24 cellular contexts compared by ENCODE assay signal in genomic region chr17:48622857-48623256, GRCh38. TPM values are rescaled to one million over a fixed set of nuclear protein-coding genes. Genes with fewer than 3 reads are reported as not detected.
A peak's percentile ranks its signal among the peaks of the same experiment; 100 is the strongest.
DNase-seq lines count a peak whose midpoint lies in the region; ATAC-seq, FAIRE-seq and TF ChIP-seq lines count a peak whose summit lies in the region.
"Had no signal": no experiment of that assay in that cellular context is flagged by ENCODE, and none has a peak within 500 bp of the region (broad histone marks: within the 10 kb centered on the region; RNA-seq: fewer than 3 reads in every experiment).

No MANE protein-coding gene starts in this region.

- H3K27me3 ChIP-seq in IMR-90 (ENCODE audit: control insufficient read depth, insufficient read depth, low read length) (peaks cover 96% of the 10 kb centered on the region), H1 (replicated peaks in 1 of 4; ENCODE audit: control insufficient read depth in 3 of 4, extremely low read depth in 1 of 4, insufficient read depth in 3 of 4, low read length in 3 of 4) (peaks cover 98 to 100% (median 99%) of the 10 kb centered on the region in 4 experiments), mesenchymal stem cell (ENCODE audit: control insufficient read depth in 1 of 2, insufficient read depth in 1 of 2, low read length in 2 of 2) (peaks cover 93 to 94% of the 10 kb centered on the region in 2 experiments), transverse colon (peaks cover 100% of the 10 kb centered on the region)

- no peak overlapping the region for H4K8ac ChIP-seq in IMR-90 (ENCODE audit: low read depth in 2 of 2, low read length in 2 of 2)
- H4K8ac ChIP-seq in H1 (ENCODE audit: extremely low read depth, insufficient read depth, low read length): no peak overlapping the region
- H4K8ac ChIP-seq in mesenchymal stem cell (ENCODE audit: low read length): peak overlapping the region; percentile 8

- H3K27ac ChIP-seq in IMR-90 (ENCODE audit: insufficient read depth, low read length): no peak overlapping the region
- H3K27ac ChIP-seq in H1 (ENCODE audit: low read depth, low read length): no peak overlapping the region
- H3K27ac ChIP-seq in mesenchymal stem cell (ENCODE audit: low read length, poor library complexity, severe bottlenecking): no peak overlapping the region
- H3K27ac ChIP-seq in transverse colon: peak overlapping the region in 2 of 4 donors; percentile 2 to 8
- H3K27ac ChIP-seq: SJCRH30 had no signal

- H3K9ac ChIP-seq in IMR-90 (ENCODE audit: low read depth, low read length): no peak overlapping the region
- no peak overlapping the region for H3K9ac ChIP-seq in H1 (replicated peaks in 1 of 4; ENCODE audit: extremely low read depth in 1 of 4, low read depth in 3 of 4, low read length in 3 of 4)
- H3K9ac ChIP-seq in mesenchymal stem cell (ENCODE audit: low read length): no peak overlapping the region

- POLR2A ChIA-PET in IMR-90 (lab: Charles Lee; ENCODE audit: unreplicated experiment) (no interaction called here), H1 (lab: Charles Lee; ENCODE audit: partially characterized antibody) (interaction anchor here (0.9 to 1.9 kb wide), 2 partner anchors 9 to 35 kb away, joined by 3 to 4 read pairs; no protein-coding TSS in a partner anchor)

- no peak overlapping the region for H3K23ac ChIP-seq in IMR-90 (ENCODE audit: low read depth, low read length)
- H3K23ac ChIP-seq in H1 (ENCODE audit: insufficient read length): no peak overlapping the region
- H3K23ac ChIP-seq in mesenchymal stem cell (ENCODE audit: low read length in 2 of 2): peak overlapping the region in 1 of 2 experiments; percentile 91

- CTCF ChIA-PET in IMR-90 (lab: Yijun Ruan, JAX): interaction anchor here (0.6 to 1.1 kb wide), 4 partner anchors 10 to 598 kb away, joined by 3 to 4 read pairs (median 3); no protein-coding TSS in a partner anchor
- CTCF ChIA-PET in H1 (lab: Charles Lee; ENCODE audit: partially characterized antibody): interaction anchor here (0.7 to 4.4 kb wide), 15 partner anchors 9 to 597 kb away, joined by 3 to 21 read pairs (median 4); partner anchors contain the start of gene HOXB5

- H3K9me3 ChIP-seq in IMR-90 (ENCODE audit: control insufficient read depth, insufficient read depth, low read length): peaks cover 14% of the 10 kb centered on the region
- no peaks in the 10 kb centered on the region for H3K9me3 ChIP-seq in H1 (ENCODE audit: insufficient read depth in 2 of 2, low read depth in 1 of 2, low read length in 1 of 2)
- peaks cover 2% of the 10 kb centered on the region for H3K9me3 ChIP-seq in mesenchymal stem cell (ENCODE audit: control insufficient read depth, low read length)
- H3K9me3 ChIP-seq in transverse colon: no peaks in the 10 kb centered on the region
- H3K9me3 ChIP-seq: Caco-2, SJCRH30 had no signal

- H2AFZ ChIP-seq in IMR-90 (replicated peaks; ENCODE audit: low read length, poor library complexity) (no peak overlapping the region), H1 (ENCODE audit: low read length) (no peak overlapping the region), mesenchymal stem cell (ENCODE audit: low read depth, low read length) (no peak overlapping the region)

- TF ChIP-seq POLR2A in IMR-90 (IDR thresholded peaks at IDR 0.05; ENCODE audit: low read depth, low read length): no peak
- TF ChIP-seq POLR2A in H1 (IDR thresholded peaks at IDR 0.05; ENCODE audit: control extremely low read depth in 1 of 2, low read depth in 2 of 2, low read length in 2 of 2): no peak
- TF ChIP-seq POLR2A in transverse colon (IDR thresholded peaks at IDR 0.05): peak; percentile 8

- H4K5ac ChIP-seq in IMR-90 (ENCODE audit: low read depth, low read length): no peak overlapping the region
- no peak overlapping the region for H4K5ac ChIP-seq in H1 (ENCODE audit: insufficient read length, low read depth, low read length)

- H2BK12ac ChIP-seq in H1 (ENCODE audit: low read depth, low read length): peak overlapping the region; percentile 22; the same call in 1 of the 2 replicates
- H2BK12ac ChIP-seq in mesenchymal stem cell (ENCODE audit: low read length in 2 of 2): peak overlapping the region in 1 of 2 experiments; percentile 93

- H3K79me2 ChIP-seq in H1 (ENCODE audit: control insufficient read depth in 1 of 2, insufficient read depth in 2 of 2, low read length in 2 of 2): no peaks in the 10 kb centered on the region

- no peak overlapping the region for H3K18ac ChIP-seq in IMR-90 (ENCODE audit: low read depth, low read length)
- H3K18ac ChIP-seq in H1 (ENCODE audit: extremely low read depth, low read length): no peak overlapping the region
- peak overlapping the region; percentile 67 to 80 for H3K18ac ChIP-seq in mesenchymal stem cell (ENCODE audit: low read depth in 1 of 2, low read length in 2 of 2)

- FAIRE-seq in H1 (lab: Jason Lieb, UNC): no peak
- FAIRE-seq: G401.6, GM19239, RCC 7860 had no signal

- intact Hi-C loops in IMR-90 (cut with micrococcal nuclease): no loop called here
- intact Hi-C loops in transverse colon (cut with DNase I; ENCODE audit: low total_unique reads): no loop called here
- intact Hi-C loops in left colon (cut with DNase I, micrococcal nuclease): no loop called here

- H3K9me1 ChIP-seq in IMR-90 (ENCODE audit: insufficient read depth, low read length): no peaks in the 10 kb centered on the region; the same call in 1 of the 2 replicates

- peak overlapping the region; percentile 70 for H2AK9ac ChIP-seq in IMR-90 (replicated peaks; ENCODE audit: low read depth, low read length, poor library complexity)

- H3K79me1 ChIP-seq in IMR-90 (ENCODE audit: low read depth in 1 of 2, low read length in 2 of 2): no peaks in the 10 kb centered on the region
- H3K79me1 ChIP-seq in H1 (ENCODE audit: low read depth, low read length): no peaks in the 10 kb centered on the region
- H3K79me1 ChIP-seq in mesenchymal stem cell (replicated peaks; ENCODE audit: low read length, poor library complexity, severe bottlenecking): no peaks in the 10 kb centered on the region

- H4K91ac ChIP-seq in IMR-90 (ENCODE audit: insufficient read depth, low read depth, low read length): no peak overlapping the region
- no peak overlapping the region for H4K91ac ChIP-seq in H1 (replicated peaks; ENCODE audit: insufficient read length, low read length)
- no peak overlapping the region for H4K91ac ChIP-seq in mesenchymal stem cell (ENCODE audit: low read length)

- H3K36me3 ChIP-seq in IMR-90 (ENCODE audit: control insufficient read depth, insufficient read depth, low read length) (no peaks in the 10 kb centered on the region), H1 (ENCODE audit: control insufficient read depth in 2 of 4, insufficient read depth in 4 of 4, low read length in 3 of 4) (peaks cover 0 to 13% (median 0%) of the 10 kb centered on the region in 4 experiments; a peak in 1 of 8 replicates), mesenchymal stem cell (ENCODE audit: control insufficient read depth in 1 of 2, insufficient read depth in 2 of 2, low read depth in 1 of 2, low read length in 2 of 2) (no peaks in the 10 kb centered on the region), transverse colon (no peaks in the 10 kb centered on the region)
- H3K36me3 ChIP-seq: SJCRH30 had no signal

- H3K4me2 ChIP-seq in IMR-90 (ENCODE audit: low read depth, low read length) (no peak overlapping the region), H1 (ENCODE audit: insufficient read depth in 1 of 2, low read depth in 2 of 2, low read length in 2 of 2) (no peak overlapping the region), mesenchymal stem cell (ENCODE audit: low read length, poor library complexity, severe bottlenecking) (no peak overlapping the region)

- no peak overlapping the region for H3K4ac ChIP-seq in IMR-90 (ENCODE audit: low read depth, low read length)
- H3K4ac ChIP-seq in H1 (replicated peaks; ENCODE audit: insufficient read length, low read depth, low read length): no peak overlapping the region
- H3K4ac ChIP-seq in mesenchymal stem cell (ENCODE audit: low read depth in 1 of 2, low read length in 2 of 2): peak overlapping the region in 1 of 2 experiments; percentile 87

- H3K4me3 ChIP-seq in IMR-90 (ENCODE audit: insufficient read depth, low read depth, low read length) (no peak overlapping the region), H1 (ENCODE audit: extremely low read depth in 1 of 4, insufficient read depth in 2 of 4, low read depth in 3 of 4, low read length in 4 of 4) (no peak overlapping the region), mesenchymal stem cell (ENCODE audit: insufficient read depth in 1 of 2, low read depth in 1 of 2, low read length in 2 of 2) (no peak overlapping the region), transverse colon (no peak overlapping the region)
- H3K4me3 ChIP-seq: SJCRH30 had no signal

- no peaks in the 10 kb centered on the region; the same call in 1 of the 2 replicates for H3K23me2 ChIP-seq in H1 (ENCODE audit: low read depth, low read length)

- in situ Hi-C loops in IMR-90 (cut with MboI; ENCODE audit: low sequenced_read_pairs): loop anchor here (10.0 kb wide), 1 partner anchor 458 kb away; no protein-coding TSS in a partner anchor
- in situ Hi-C loops in transverse colon (cut with MboI; ENCODE audit: low pct_ligation_motif_present in 1 of 4, low pct_unique_long_range_greater_than_20kb in 1 of 4, low sequenced_read_pairs in 3 of 4): no loop called here

- BruUV-seq in IMR-90 (replicated peaks; lab: Mats Ljungman, UMichigan): no TSS peak

- H2AK5ac ChIP-seq in IMR-90 (ENCODE audit: low read depth, low read length): no peak overlapping the region
- peak overlapping the region; percentile 67; the same call in 1 of the 2 replicates for H2AK5ac ChIP-seq in H1 (ENCODE audit: low read depth, low read length)
- no peak overlapping the region for H2AK5ac ChIP-seq in mesenchymal stem cell (ENCODE audit: low read length, severe bottlenecking)

- TF ChIP-seq EP300 in H1 (IDR thresholded peaks at IDR 0.05; ENCODE audit: borderline replicate concordance in 1 of 2, low read depth in 2 of 2, low read length in 2 of 2): no peak
- TF ChIP-seq EP300 in transverse colon (IDR thresholded peaks at IDR 0.05; ENCODE audit: low read depth): no peak

- TF ChIP-seq RAD21 in IMR-90 (IDR thresholded peaks at IDR 0.05; ENCODE audit: low read length) (no peak), H1 (IDR thresholded peaks at IDR 0.05 in 1 of 2, conservative IDR thresholded peaks at IDR 0.05 in 1 of 2; ENCODE audit: low read depth in 2 of 2, low read length in 2 of 2) (no peak)

- ATAC-seq in IMR-90 (ENCODE audit: low read depth) (no peak), left colon (no peak)

- H2BK120ac ChIP-seq in IMR-90 (ENCODE audit: low read depth, low read length): no peak overlapping the region
- H2BK120ac ChIP-seq in H1 (replicated peaks; ENCODE audit: low read depth, low read length): no peak overlapping the region
- H2BK120ac ChIP-seq in mesenchymal stem cell (ENCODE audit: low read depth, low read length): no peak overlapping the region

- H2BK20ac ChIP-seq in IMR-90 (ENCODE audit: low read depth, low read length): no peak overlapping the region
- H2BK20ac ChIP-seq in H1 (ENCODE audit: low read length): no peak overlapping the region

- H4K20me1 ChIP-seq in IMR-90 (ENCODE audit: insufficient read depth, low read length): peaks cover 13% of the 10 kb centered on the region; the same call in 1 of the 2 replicates
- peaks cover 30 to 42% of the 10 kb centered on the region in 2 experiments for H4K20me1 ChIP-seq in H1 (replicated peaks in 1 of 2; ENCODE audit: control insufficient read depth in 1 of 2, insufficient read depth in 2 of 2, low read length in 2 of 2)

- WGBS in IMR-90 (ENCODE audit: extremely low coverage in 2 of 2, insufficient read length in 1 of 2), 2 experiments: no CpG with 5 or more reads among the region's 11 CpGs
- 19% methylated on average over 11 of the region's 11 CpGs; no CpG with 5 or more reads in 1 of the 2 experiments for WGBS in H1 (ENCODE audit: extremely low coverage in 1 of 2, insufficient coverage in 1 of 2, insufficient read length in 1 of 2, insufficient replicate concordance in 2 of 2, low coverage in 1 of 2, low lambda C conversion rate in 2 of 2, missing lambda C conversion rate in 1 of 2), 2 experiments
- 18% methylated on average over 11 of the region's 11 CpGs for WGBS in mesenchymal stem cell
- WGBS in transverse colon (ENCODE audit: low coverage in 1 of 2), 2 donors: 55 to 66% methylated on average over 10 to 11 of the region's 11 CpGs

- TF ChIP-seq CTCF in IMR-90 (conservative IDR thresholded peaks at IDR 0.05; ENCODE audit: low read depth, low read length) (no peak), H1 (IDR thresholded peaks at IDR 0.05; ENCODE audit: control extremely low read depth in 1 of 3, insufficient read depth in 1 of 3, low read depth in 1 of 3, low read length in 3 of 3) (no peak), transverse colon (IDR thresholded peaks at IDR 0.05) (no peak)

- H2BK5ac ChIP-seq in IMR-90 (ENCODE audit: low read depth, low read length, poor library complexity, severe bottlenecking) (no peak overlapping the region), H1 (ENCODE audit: low read depth, low read length) (no peak overlapping the region), mesenchymal stem cell (ENCODE audit: low read depth, low read length, poor library complexity, severe bottlenecking) (no peak overlapping the region)

- no peak overlapping the region for H2BK15ac ChIP-seq in IMR-90 (ENCODE audit: low read depth, low read length)
- H2BK15ac ChIP-seq in H1 (ENCODE audit: low read length): no peak overlapping the region
- no peak overlapping the region for H2BK15ac ChIP-seq in mesenchymal stem cell (ENCODE audit: low read depth, poor library complexity, severe bottlenecking)

- no peak overlapping the region for H3K56ac ChIP-seq in IMR-90 (ENCODE audit: extremely low read depth, insufficient read depth, low read length)
- no peak overlapping the region for H3K56ac ChIP-seq in H1 (replicated peaks; ENCODE audit: insufficient read length, low read depth, low read length)

- H3K14ac ChIP-seq in IMR-90 (replicated peaks; ENCODE audit: low read depth, low read length) (no peak overlapping the region), H1 (ENCODE audit: insufficient read length) (no peak overlapping the region), mesenchymal stem cell (ENCODE audit: low read length in 2 of 2) (peak overlapping the region in 1 of 2 experiments; percentile 87)

- DNase-seq in IMR-90 (no peak), H1 (ENCODE audit: low read depth in 1 of 2, low spot score in 2 of 2) (no peak), mesenchymal stem cell (peak; percentile 62), transverse colon (no peak), left colon (no peak), HUDEP-2 (lab: John Stamatoyannopoulos, UW; ENCODE audit: unreplicated experiment in 76 of 76) (no peak), OCI-M1 (lab: John Stamatoyannopoulos, UW) (no peak)
- DNase-seq: Caco-2; CD4-positive, alpha-beta memory T cell; DMS153; H9; HFFc6; MV-4-11; NCI-H1105 treated with DMSO at 0.1 percent for 48 hours; NCI-H2029 treated with DMSO at 0.1 percent for 48 hours; NCI-H226; NCI-H510A treated with DMSO at 0.1 percent for 48 hours; NCI-H748 treated with DMSO at 0.1 percent for 48 hours; NK-92 treated with Interleukin-12 subunit alpha and Interleukin-12 subunit beta, amount 100 ng/mL, for 24 hours; SJCRH30 had no signal

- H3K4me1 ChIP-seq in IMR-90 (ENCODE audit: control insufficient read depth, insufficient read depth, low read length): no peaks in the 10 kb centered on the region; the same call in 1 of the 2 replicates
- peaks cover 0 to 12% (median 7%) of the 10 kb centered on the region in 4 experiments; a peak in 6 of 7 replicates for H3K4me1 ChIP-seq in H1 (replicated peaks in 1 of 4; ENCODE audit: control insufficient read depth in 3 of 4, insufficient read depth in 4 of 4, low read length in 3 of 4)
- peaks cover 30% of the 10 kb centered on the region for H3K4me1 ChIP-seq in mesenchymal stem cell (ENCODE audit: control insufficient read depth, insufficient read depth, low read depth, low read length)
- peaks cover 12 to 78% (median 62%) of the 10 kb centered on the region in 4 donors for H3K4me1 ChIP-seq in transverse colon
- H3K4me1 ChIP-seq: SJCRH30 had no signal

- dilution Hi-C loops in IMR-90 (cut with HindIII; ENCODE audit: low sequenced_read_pairs, unreplicated experiment): no loop called here

RNA-seq across cellular contexts. Expression of gene HOXB9, which starts 3.3 kb away (rescaled TPM):
- total RNA-seq in IMR-90 (2012; rRNA removed) (under 0.01 TPM in 1 of 2 replicates, not detected in the other), transverse colon (10 to 100 TPM; 19.8 to 54.3 (median 29.4) TPM), left colon (10 to 100 TPM; 35.9 to 59.2 TPM)
- polyA plus RNA-seq in IMR-90 (2012; rRNA removed) (0.05 and 0.07 TPM in 2 replicates), H1 (2011; rRNA removed) (not detected in 2 replicates)
- 0.01 and 0.04 TPM in 2 replicates for polyA plus RNA-seq in IMR-90 (2012; cell fraction: cytosol; rRNA removed)
- polyA plus RNA-seq in IMR-90 (2012; cell fraction: nucleus; rRNA removed; ENCODE audit: low replicate concordance): 0.03 and 0.10 TPM in 2 replicates
- total RNA-seq in H1 (2021; fragmentation: NEBNext Ultra II Directional; extraction: Animal tissue kit (Norgen Biotek cat#: 25700)): not detected in 2 replicates
- polyA plus RNA-seq in H1 (2011; cell fraction: cytosol; rRNA removed): not detected
- polyA plus RNA-seq in H1 (2011; cell fraction: nucleus; rRNA removed): not detected
- polyA plus RNA-seq in H1 (2012, experiment 1 of 2): 0.15 to 0.17 TPM in 2 of 4 replicates, not detected in the others
- polyA plus RNA-seq in H1 (2012, experiment 2 of 2): 0.17 TPM
- 0.02 TPM for polyA plus RNA-seq in H1 (2013, experiment 1 of 2)
- not detected for polyA plus RNA-seq in H1 (2013, experiment 2 of 2)
- polyA minus RNA-seq in H1 (2011; rRNA and poly(A)+ RNA removed): not detected in 2 replicates
- not detected for polyA minus RNA-seq in H1 (2011; cell fraction: cytosol; rRNA and poly(A)+ RNA removed)
- not detected for polyA minus RNA-seq in H1 (2011; cell fraction: nucleus; rRNA and poly(A)+ RNA removed)
- polyA plus RNA-seq in mesenchymal stem cell (2013, experiment 1 of 2): 47.3 TPM
- polyA plus RNA-seq in mesenchymal stem cell (2013, experiment 2 of 2): 47.4 TPM
- total RNA-seq: CD4-positive, alpha-beta memory T cell; H9; HFFc6 had no signal
- polyA plus RNA-seq: BJ; CD4-positive, alpha-beta memory T cell had no signal

RNA-seq across cellular contexts. Expression of gene HOXB8, which starts 7.8 kb away (rescaled TPM):
- total RNA-seq in IMR-90 (2012; rRNA removed): 0.54 and 0.56 TPM in 2 replicates
- 5.3 and 6.2 TPM in 2 replicates for polyA plus RNA-seq in IMR-90 (2012; rRNA removed)
- 2.2 and 6.0 TPM in 2 replicates for polyA plus RNA-seq in IMR-90 (2012; cell fraction: cytosol; rRNA removed)
- 3.2 and 4.6 TPM in 2 replicates for polyA plus RNA-seq in IMR-90 (2012; cell fraction: nucleus; rRNA removed; ENCODE audit: low replicate concordance)
- total RNA-seq in H1 (2021; fragmentation: NEBNext Ultra II Directional; extraction: Animal tissue kit (Norgen Biotek cat#: 25700)): not detected in 2 replicates
- not detected in 2 replicates for polyA plus RNA-seq in H1 (2011; rRNA removed)
- not detected for polyA plus RNA-seq in H1 (2011; cell fraction: cytosol; rRNA removed)
- not detected for polyA plus RNA-seq in H1 (2011; cell fraction: nucleus; rRNA removed)
- polyA plus RNA-seq in H1 (2012, experiment 1 of 2): not detected in 4 replicates
- 0.09 TPM for polyA plus RNA-seq in H1 (2012, experiment 2 of 2)
- polyA plus RNA-seq in H1 (2013, experiment 1 of 2): not detected
- not detected for polyA plus RNA-seq in H1 (2013, experiment 2 of 2)
- not detected in 2 replicates for polyA minus RNA-seq in H1 (2011; rRNA and poly(A)+ RNA removed)
- polyA minus RNA-seq in H1 (2011; cell fraction: cytosol; rRNA and poly(A)+ RNA removed): not detected
- not detected for polyA minus RNA-seq in H1 (2011; cell fraction: nucleus; rRNA and poly(A)+ RNA removed)
- 53.4 TPM for polyA plus RNA-seq in mesenchymal stem cell (2013, experiment 1 of 2)
- 50.0 TPM for polyA plus RNA-seq in mesenchymal stem cell (2013, experiment 2 of 2)
- total RNA-seq in transverse colon: 10 to 100 TPM in 2 of 4 donors, 1 to 10 TPM in 2; 1.8 to 21.3 (median 8.9) TPM
- total RNA-seq in left colon: 1 to 10 TPM; 6.3 TPM
- total RNA-seq: CD4-positive, alpha-beta memory T cell; H9; HFFc6 had no signal
- polyA plus RNA-seq: BJ; CD4-positive, alpha-beta memory T cell had no signal

RNA-seq across cellular contexts. Expression of gene HOXB7, which starts 12.0 kb away (rescaled TPM):
- 1.8 and 3.3 TPM in 2 replicates for total RNA-seq in IMR-90 (2012; rRNA removed)
- polyA plus RNA-seq in IMR-90 (2012; rRNA removed): 6.7 and 7.5 TPM in 2 replicates
- polyA plus RNA-seq in IMR-90 (2012; cell fraction: cytosol; rRNA removed): 5.2 and 6.4 TPM in 2 replicates
- 1.8 and 2.6 TPM in 2 replicates for polyA plus RNA-seq in IMR-90 (2012; cell fraction: nucleus; rRNA removed; ENCODE audit: low replicate concordance)
- not detected in 2 replicates for total RNA-seq in H1 (2021; fragmentation: NEBNext Ultra II Directional; extraction: Animal tissue kit (Norgen Biotek cat#: 25700))
- not detected in 2 replicates for polyA plus RNA-seq in H1 (2011; rRNA removed)
- not detected for polyA plus RNA-seq in H1 (2011; cell fraction: cytosol; rRNA removed)
- polyA plus RNA-seq in H1 (2011; cell fraction: nucleus; rRNA removed): not detected
- polyA plus RNA-seq in H1 (2012, experiment 1 of 2): not detected in 4 replicates
- polyA plus RNA-seq in H1 (2012, experiment 2 of 2): not detected
- not detected for polyA plus RNA-seq in H1 (2013, experiment 1 of 2)
- polyA plus RNA-seq in H1 (2013, experiment 2 of 2): not detected
- polyA minus RNA-seq in H1 (2011; rRNA and poly(A)+ RNA removed): not detected in 2 replicates
- polyA minus RNA-seq in H1 (2011; cell fraction: cytosol; rRNA and poly(A)+ RNA removed): not detected
- not detected for polyA minus RNA-seq in H1 (2011; cell fraction: nucleus; rRNA and poly(A)+ RNA removed)
- polyA plus RNA-seq in mesenchymal stem cell (2013, experiment 1 of 2): 108 TPM
- polyA plus RNA-seq in mesenchymal stem cell (2013, experiment 2 of 2): 115 TPM
- total RNA-seq in transverse colon: 10 to 100 TPM in 3 of 4 donors, not detected in 1; 11.2 to 20.9 (median 16.7) TPM
- 10 to 100 TPM; 26.6 to 30.2 TPM for total RNA-seq in left colon
- total RNA-seq: H9, HFFc6 had no signal
- polyA plus RNA-seq: BJ had no signal

RNA-seq across cellular contexts. Expression of gene HOXB6, which starts 18.1 kb away (rescaled TPM):
- total RNA-seq in IMR-90 (2012; rRNA removed): 11.1 and 11.9 TPM in 2 replicates
- polyA plus RNA-seq in IMR-90 (2012; rRNA removed): 42.2 and 48.1 TPM in 2 replicates
- polyA plus RNA-seq in IMR-90 (2012; cell fraction: cytosol; rRNA removed): 66.4 and 75.0 TPM in 2 replicates
- polyA plus RNA-seq in IMR-90 (2012; cell fraction: nucleus; rRNA removed; ENCODE audit: low replicate concordance): 27.7 and 38.2 TPM in 2 replicates
- not detected in 2 replicates for total RNA-seq in H1 (2021; fragmentation: NEBNext Ultra II Directional; extraction: Animal tissue kit (Norgen Biotek cat#: 25700))
- not detected in 2 replicates for polyA plus RNA-seq in H1 (2011; rRNA removed)
- polyA plus RNA-seq in H1 (2011; cell fraction: cytosol; rRNA removed): not detected
- not detected for polyA plus RNA-seq in H1 (2011; cell fraction: nucleus; rRNA removed)
- 0.09 to 0.17 TPM in 2 of 4 replicates, not detected in the others for polyA plus RNA-seq in H1 (2012, experiment 1 of 2)
- not detected for polyA plus RNA-seq in H1 (2012, experiment 2 of 2)
- polyA plus RNA-seq in H1 (2013, experiment 1 of 2): not detected
- polyA plus RNA-seq in H1 (2013, experiment 2 of 2): not detected
- polyA minus RNA-seq in H1 (2011; rRNA and poly(A)+ RNA removed): not detected in 2 replicates
- not detected for polyA minus RNA-seq in H1 (2011; cell fraction: cytosol; rRNA and poly(A)+ RNA removed)
- not detected for polyA minus RNA-seq in H1 (2011; cell fraction: nucleus; rRNA and poly(A)+ RNA removed)
- polyA plus RNA-seq in mesenchymal stem cell (2013, experiment 1 of 2): 37.1 TPM
- 35.9 TPM for polyA plus RNA-seq in mesenchymal stem cell (2013, experiment 2 of 2)
- total RNA-seq in transverse colon: 10 to 100 TPM; 42.7 to 78.4 (median 62.5) TPM
- total RNA-seq in left colon: 10 to 100 TPM; 39.3 to 43.3 TPM
- total RNA-seq: H9, HFFc6 had no signal
- polyA plus RNA-seq: BJ; CD4-positive, alpha-beta memory T cell had no signal

RNA-seq across cellular contexts. Expression of gene HOXB5, which starts 29.3 kb away (rescaled TPM):
- 0.54 and 0.56 TPM in 2 replicates for total RNA-seq in IMR-90 (2012; rRNA removed)
- polyA plus RNA-seq in IMR-90 (2012; rRNA removed): 18.0 and 18.1 TPM in 2 replicates
- polyA plus RNA-seq in IMR-90 (2012; cell fraction: cytosol; rRNA removed): 19.7 and 32.7 TPM in 2 replicates
- 13.4 and 16.5 TPM in 2 replicates for polyA plus RNA-seq in IMR-90 (2012; cell fraction: nucleus; rRNA removed; ENCODE audit: low replicate concordance)
- total RNA-seq in H1 (2021; fragmentation: NEBNext Ultra II Directional; extraction: Animal tissue kit (Norgen Biotek cat#: 25700)): not detected in 2 replicates
- not detected in 2 replicates for polyA plus RNA-seq in H1 (2011; rRNA removed)
- not detected for polyA plus RNA-seq in H1 (2011; cell fraction: cytosol; rRNA removed)
- polyA plus RNA-seq in H1 (2011; cell fraction: nucleus; rRNA removed): not detected
- not detected in 4 replicates for polyA plus RNA-seq in H1 (2012, experiment 1 of 2)
- polyA plus RNA-seq in H1 (2012, experiment 2 of 2): not detected
- polyA plus RNA-seq in H1 (2013, experiment 1 of 2): not detected
- not detected for polyA plus RNA-seq in H1 (2013, experiment 2 of 2)
- 0.07 TPM in 1 of 2 replicates, not detected in the other for polyA minus RNA-seq in H1 (2011; rRNA and poly(A)+ RNA removed)
- polyA minus RNA-seq in H1 (2011; cell fraction: cytosol; rRNA and poly(A)+ RNA removed): not detected
- not detected for polyA minus RNA-seq in H1 (2011; cell fraction: nucleus; rRNA and poly(A)+ RNA removed)
- 15.0 TPM for polyA plus RNA-seq in mesenchymal stem cell (2013, experiment 1 of 2)
- 14.1 TPM for polyA plus RNA-seq in mesenchymal stem cell (2013, experiment 2 of 2)
- total RNA-seq in transverse colon: 10 to 100 TPM; 10.5 to 35.4 (median 18.7) TPM
- total RNA-seq in left colon: 10 to 100 TPM; 14.5 to 16.4 TPM
- total RNA-seq: Caco-2; CD4-positive, alpha-beta memory T cell; H9; HFFc6 had no signal
- polyA plus RNA-seq: BJ; CD4-positive, alpha-beta memory T cell had no signal

Comparison
In these comparisons a context has a peak if more than half of its experiments do, and no peak if none do; other contexts are left out.
1. H3K18ac ChIP-seq: peak in mesenchymal stem cell (2 of 2); none in IMR-90 (single experiment) and H1 (single experiment).
2. RNA of gene HOXB9, which starts 3.3 kb away (total RNA-seq): 35.9 to 59.2 TPM in left colon and 19.8 to 54.3 TPM in transverse colon; not detected in H1 and under 0.01 TPM in IMR-90; every median in the first group is over 10 times any median in the second.